8 cellular contexts compared by ENCODE assay signal in genomic region chr17:40318835-40319332, GRCh38. TPM values are rescaled to one million over a fixed set of nuclear protein-coding genes. Genes with fewer than 3 reads are reported as not detected.
DNase-seq lines count a peak whose midpoint lies in the region; ATAC-seq and TF ChIP-seq lines count a peak whose summit lies in the region.

No MANE protein-coding gene starts in this region.

- H3K9me1 ChIP-seq in IMR-90 (ENCODE audit: insufficient read depth, low read length): peaks cover 52% of the 10 kb centered on the region

- peak overlapping the region; percentile 71 for H3K9ac ChIP-seq in IMR-90 (ENCODE audit: low read depth, low read length)

- H4K8ac ChIP-seq in IMR-90 (ENCODE audit: low read depth in 2 of 2, low read length in 2 of 2): peak overlapping the region in 1 of 2 experiments; percentile 8; a peak in 1 of 4 replicates

- H3K4ac ChIP-seq in IMR-90 (ENCODE audit: low read depth, low read length): peak overlapping the region; percentile 72

- dilution Hi-C loops in IMR-90 (cut with HindIII; ENCODE audit: low sequenced_read_pairs, unreplicated experiment): no loop called here

- H3K79me1 ChIP-seq in IMR-90 (ENCODE audit: low read depth in 1 of 2, low read length in 2 of 2): peaks cover 9 to 88% of the 10 kb centered on the region in 2 experiments; a peak in 3 of 4 replicates

- TF ChIP-seq CTCF in IMR-90 (conservative IDR thresholded peaks at IDR 0.05; ENCODE audit: low read depth, low read length) (peak; percentile 16; the same call in 1 of the 2 replicates), breast epithelium (IDR thresholded peaks at IDR 0.05) (no peak), mucosa of descending colon (IDR thresholded peaks at IDR 0.05) (no peak)

- BruUV-seq in IMR-90 (replicated peaks; lab: Mats Ljungman, UMichigan): no TSS peak

- H3K36me3 ChIP-seq in ACC112 (ENCODE audit: insufficient read depth, low read length) (no peaks in the 10 kb centered on the region), IMR-90 (ENCODE audit: control insufficient read depth, insufficient read depth, low read length) (no peaks in the 10 kb centered on the region), breast epithelium (no peaks in the 10 kb centered on the region), mucosa of descending colon (ENCODE audit: low read depth) (no peaks in the 10 kb centered on the region)

- no peak for ATAC-seq in IMR-90 (ENCODE audit: low read depth)
- no peak for ATAC-seq in mucosa of descending colon
- no peak for ATAC-seq in left lobe of liver

- no peak overlapping the region for H4K5ac ChIP-seq in IMR-90 (ENCODE audit: low read depth, low read length)

- H3K4me2 ChIP-seq in IMR-90 (ENCODE audit: low read depth, low read length): peak overlapping the region; percentile 87

- POLR2A ChIA-PET in IMR-90 (lab: Charles Lee; ENCODE audit: unreplicated experiment): no interaction called here

- H3K4me3 ChIP-seq in ACC112 (ENCODE audit: low read depth, low read length) (peak overlapping the region; percentile 95), IMR-90 (ENCODE audit: insufficient read depth, low read depth, low read length) (peak overlapping the region; percentile 73), breast epithelium (peak overlapping the region; percentile 86 to 96 (median 91)), mucosa of descending colon (no peak overlapping the region)

- DNase-seq in IMR-90 (no peak), breast epithelium (ENCODE audit: low spot score in 2 of 2) (no peak), mucosa of descending colon (peak; percentile 31 to 62 (median 56)), NCI-H345 treated with DMSO at 0.1 percent for 48 hours (lab: John Stamatoyannopoulos, UW; ENCODE audit: unreplicated experiment) (no peak), HCEC 1CT (no peak), cerebellar nuclear complex (lab: John Stamatoyannopoulos, UW) (no peak), left lobe of liver (ENCODE audit: low spot score) (no peak)

- in situ Hi-C loops in IMR-90 (cut with MboI; ENCODE audit: low sequenced_read_pairs): no loop called here

- peak overlapping the region; percentile 4; the same call in 1 of the 2 replicates for H4K91ac ChIP-seq in IMR-90 (ENCODE audit: insufficient read depth, low read depth, low read length)

- no peak overlapping the region for H3K18ac ChIP-seq in IMR-90 (ENCODE audit: low read depth, low read length)

- H4K20me1 ChIP-seq in IMR-90 (ENCODE audit: insufficient read depth, low read length): peaks cover 40% of the 10 kb centered on the region

- no peak overlapping the region for H2BK5ac ChIP-seq in IMR-90 (ENCODE audit: low read depth, low read length, poor library complexity, severe bottlenecking)

- H3K9me3 ChIP-seq in IMR-90 (ENCODE audit: control insufficient read depth, insufficient read depth, low read length) (no peaks in the 10 kb centered on the region), breast epithelium (no peaks in the 10 kb centered on the region), mucosa of descending colon (no peaks in the 10 kb centered on the region)

- H3K79me2 ChIP-seq in ACC112 (ENCODE audit: control insufficient read depth, insufficient read depth, low read length, unreplicated experiment): peaks cover 46% of the 10 kb centered on the region

- H3K4me1 ChIP-seq in ACC112 (ENCODE audit: control insufficient read depth, insufficient read depth, low read length, unreplicated experiment) (peaks cover 70% of the 10 kb centered on the region), IMR-90 (ENCODE audit: control insufficient read depth, insufficient read depth, low read length) (peaks cover 68% of the 10 kb centered on the region), breast epithelium (peaks cover 33 to 62% of the 10 kb centered on the region in 2 donors), mucosa of descending colon (ENCODE audit: low read depth) (peaks cover 48% of the 10 kb centered on the region)

- 2% methylated on average over 5 of the region's 13 CpGs; no CpG with 5 or more reads in 1 of the 2 experiments for WGBS in IMR-90 (ENCODE audit: extremely low coverage in 2 of 2, insufficient read length in 1 of 2), 2 experiments

- no peak overlapping the region for H2AFZ ChIP-seq in ACC112 (ENCODE audit: low read length, unreplicated experiment)
- H2AFZ ChIP-seq in IMR-90 (replicated peaks; ENCODE audit: low read length, poor library complexity): no peak overlapping the region

- peak overlapping the region; percentile 19; the same call in 1 of the 3 replicates for H2BK15ac ChIP-seq in IMR-90 (ENCODE audit: low read depth, low read length)

- H3K14ac ChIP-seq in IMR-90 (replicated peaks; ENCODE audit: low read depth, low read length): peak overlapping the region; percentile 70

- peak overlapping the region; percentile 4; the same call in 1 of the 2 replicates for H2BK120ac ChIP-seq in IMR-90 (ENCODE audit: low read depth, low read length)

- peak overlapping the region; percentile 86 for H3K23ac ChIP-seq in IMR-90 (ENCODE audit: low read depth, low read length)

- no peak for TF ChIP-seq RAD21 in IMR-90 (IDR thresholded peaks at IDR 0.05; ENCODE audit: low read length)

- peak overlapping the region; percentile 83 for H2AK5ac ChIP-seq in IMR-90 (ENCODE audit: low read depth, low read length)

- CTCF ChIA-PET in IMR-90 (lab: Yijun Ruan, JAX): interaction anchor here (1.0 kb wide), 1 partner anchor 32 kb away, joined by 3 read pairs; no protein-coding TSS in a partner anchor

- no peak overlapping the region for H2BK20ac ChIP-seq in IMR-90 (ENCODE audit: low read depth, low read length)

- H3K27ac ChIP-seq in ACC112 (ENCODE audit: low read depth, low read length) (peak overlapping the region; percentile 97), IMR-90 (ENCODE audit: insufficient read depth, low read length) (peak overlapping the region; percentile 83), breast epithelium (peak overlapping the region; percentile 94 to 97)

- intact Hi-C loops in IMR-90 (cut with micrococcal nuclease): loop anchor here (2.0 kb wide), 1 partner anchor 24 kb away; no protein-coding TSS in a partner anchor
- intact Hi-C loops in breast epithelium (cut with DNase I; ENCODE audit: low total_unique reads): no loop called here
- intact Hi-C loops in mucosa of descending colon (cut with DNase I, micrococcal nuclease): no loop called here

- TF ChIP-seq POLR2A in IMR-90 (IDR thresholded peaks at IDR 0.05; ENCODE audit: low read depth, low read length): no peak
- TF ChIP-seq POLR2A in breast epithelium (IDR thresholded peaks at IDR 0.05): no peak

- H2AK9ac ChIP-seq in IMR-90 (replicated peaks; ENCODE audit: low read depth, low read length, poor library complexity): peak overlapping the region; percentile 67

- H3K27me3 ChIP-seq in ACC112 (ENCODE audit: insufficient read depth, low read length) (no peaks in the 10 kb centered on the region), IMR-90 (ENCODE audit: control insufficient read depth, insufficient read depth, low read length) (no peaks in the 10 kb centered on the region), breast epithelium (no peaks in the 10 kb centered on the region)

- no peak overlapping the region for H3K56ac ChIP-seq in IMR-90 (ENCODE audit: extremely low read depth, insufficient read depth, low read length)

TF ChIP-seq in IMR-90, 13 proteins besides CTCF, POLR2A, EP300 and RAD21 (continues in another document):
- TF ChIP-seq MAFK (IDR thresholded peaks at IDR 0.05; ENCODE audit: low read depth, low read length) (no peak), FOS (IDR thresholded peaks at IDR 0.05; ENCODE audit: low read depth, low read length) (no peak), CHD1 (IDR thresholded peaks at IDR 0.05; ENCODE audit: low read depth, low read length) (no peak; the same call in 1 of the 2 replicates), RFX5 (IDR thresholded peaks at IDR 0.05; ENCODE audit: low read depth, low read length) (no peak), MAZ (IDR thresholded peaks at IDR 0.05; ENCODE audit: borderline replicate concordance, low read depth, low read length) (no peak), BHLHE40 (IDR thresholded peaks at IDR 0.05; ENCODE audit: low read depth, low read length) (no peak), USF2 (IDR thresholded peaks at IDR 0.05; ENCODE audit: low read depth, low read length) (no peak), NFE2L2 (IDR thresholded peaks at IDR 0.05; ENCODE audit: low read depth, low read length) (no peak)

RNA-seq across cellular contexts. Expression of gene RARA, which starts 9.9 kb away (rescaled TPM):
- total RNA-seq in IMR-90 (2012; rRNA removed) (7.2 and 9.0 TPM in 2 replicates), breast epithelium (10 to 100 TPM; 14.2 to 31.2 (median 25.2) TPM), mucosa of descending colon (10 to 100 TPM; 42.2 to 51.2 (median 49.6) TPM), left lobe of liver (21.3 TPM)
- 12.7 and 13.6 TPM in 2 replicates for polyA plus RNA-seq in IMR-90 (2012; rRNA removed)
- polyA plus RNA-seq in IMR-90 (2012; cell fraction: cytosol; rRNA removed): 11.3 and 18.9 TPM in 2 replicates
- polyA plus RNA-seq in IMR-90 (2012; cell fraction: nucleus; rRNA removed; ENCODE audit: low replicate concordance): 11.5 and 14.7 TPM in 2 replicates

RNA-seq across cellular contexts. Expression of gene CDC6, which starts 31.2 kb away (rescaled TPM):
- total RNA-seq in IMR-90 (2012; rRNA removed) (25.6 and 27.8 TPM in 2 replicates), breast epithelium (under 1 TPM; 0.29 to 0.98 (median 0.80) TPM), mucosa of descending colon (10 to 100 TPM in 1 of 3 donors, 1 to 10 TPM in 2; 4.0 to 14.9 (median 7.4) TPM), left lobe of liver (1.5 TPM)
- 13.8 and 15.3 TPM in 2 replicates for polyA plus RNA-seq in IMR-90 (2012; rRNA removed)
- 4.2 and 16.4 TPM in 2 replicates for polyA plus RNA-seq in IMR-90 (2012; cell fraction: cytosol; rRNA removed)
- 3.9 and 9.1 TPM in 2 replicates for polyA plus RNA-seq in IMR-90 (2012; cell fraction: nucleus; rRNA removed; ENCODE audit: low replicate concordance)

RNA-seq across cellular contexts. Expression of gene GJD3, which starts 45.7 kb away (rescaled TPM):
- total RNA-seq in IMR-90 (2012; rRNA removed) (not detected in 2 replicates), breast epithelium (not detected), mucosa of descending colon (1 to 10 TPM in 2 of 3 donors, under 1 TPM in 1; 0.81 to 1.4 (median 1.2) TPM), left lobe of liver (0.68 TPM)
- polyA plus RNA-seq in IMR-90 (2012; rRNA removed): 0.10 and 0.39 TPM in 2 replicates
- polyA plus RNA-seq in IMR-90 (2012; cell fraction: cytosol; rRNA removed): 0.11 and 1.0 TPM in 2 replicates
- polyA plus RNA-seq in IMR-90 (2012; cell fraction: nucleus; rRNA removed; ENCODE audit: low replicate concordance): 0.80 and 0.91 TPM in 2 replicates

Comparison
In these comparisons a context has a peak if more than half of its experiments do, and no peak if none do; other contexts are left out.
1. DNase-seq: peak in mucosa of descending colon (3 of 3); none in IMR-90 (single experiment), breast epithelium (0 of 2), NCI-H345 treated with DMSO at 0.1 percent for 48 hours (single experiment), HCEC 1CT (single experiment), cerebellar nuclear complex (0 of 2) and left lobe of liver (single experiment).
2. Peak in every context shown above with its lines, with median percentiles within 50 percentile points of each other: H3K27ac ChIP-seq.